In the genomic region with DNA sequence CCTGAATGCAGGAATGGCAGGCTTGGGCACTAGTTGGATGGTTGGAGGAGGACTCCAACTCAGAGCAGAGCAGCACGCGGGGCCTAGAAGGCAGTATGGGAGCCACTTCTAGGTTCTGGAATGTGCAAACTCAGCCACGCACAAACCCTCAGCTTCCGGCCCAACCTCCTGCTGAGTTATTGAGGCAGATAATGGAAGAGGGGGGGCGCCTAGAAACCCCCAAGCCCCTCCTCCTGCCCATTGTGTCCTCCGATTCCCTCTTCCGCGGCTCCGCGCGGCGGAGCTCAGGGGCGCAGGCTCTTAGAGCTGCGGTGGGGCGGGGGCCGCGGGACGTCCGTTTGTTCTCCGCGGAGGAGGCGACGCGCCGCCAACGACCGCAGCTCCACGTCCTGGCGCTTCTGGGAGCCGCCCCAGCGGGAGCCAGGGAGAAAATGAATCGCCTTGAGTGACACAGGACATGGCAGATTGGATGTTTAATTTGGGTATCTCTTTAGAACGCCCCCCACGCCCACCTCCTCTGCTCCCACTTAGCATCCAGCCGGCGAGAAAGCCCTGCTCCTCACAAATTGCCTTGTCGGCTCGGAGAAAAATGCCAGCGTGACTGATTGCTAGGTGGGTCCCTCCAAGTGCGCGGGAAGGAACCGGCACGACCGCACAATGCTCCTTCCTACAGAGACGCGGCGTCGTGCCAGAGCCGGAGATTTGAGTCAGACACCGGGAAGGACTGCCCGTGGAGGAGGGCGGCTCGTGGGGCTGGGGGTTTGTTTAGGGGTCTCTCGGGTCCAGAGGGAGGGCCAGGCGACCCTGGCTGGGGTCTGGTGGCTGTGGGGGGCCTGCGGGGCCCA, we compare ENCODE assay signal across 8 cellular contexts.
A peak's percentile ranks its signal among the peaks of the same experiment; 100 is the strongest.
DNase-seq lines count a peak whose midpoint lies in the region; ATAC-seq, FAIRE-seq and TF ChIP-seq lines count a peak whose summit lies in the region.

No MANE protein-coding gene starts in this region.

- H3K23me2 ChIP-seq in H1 (ENCODE audit: low read depth, low read length): peaks cover 7% of the 10 kb centered on the region; the same call in 1 of the 2 replicates

- H3K9me3 ChIP-seq in SJSA1 (replicated peaks) (no peaks in the 10 kb centered on the region), H1 (ENCODE audit: insufficient read depth in 2 of 2, low read depth in 1 of 2, low read length in 1 of 2) (peaks cover 0 to 14% of the 10 kb centered on the region in 2 experiments; a peak in 2 of 4 replicates), lung (ENCODE audit: control insufficient read depth in 2 of 2, insufficient read depth in 1 of 2, low read length in 1 of 2) (peaks cover 0 to 2% of the 10 kb centered on the region in 2 donors)

- peak overlapping the region; percentile 95 for H4K91ac ChIP-seq in H1 (replicated peaks; ENCODE audit: insufficient read length, low read length)

- peaks cover 37% of the 10 kb centered on the region for H3K4me1 Mint-ChIP-seq in CD14-positive monocyte

- peak overlapping the region; percentile 96 for H2BK12ac ChIP-seq in H1 (ENCODE audit: low read depth, low read length)

- peak overlapping the region; percentile 83 to 93 for H3K4me3 Mint-ChIP-seq in CD14-positive monocyte

- H2BK20ac ChIP-seq in H1 (ENCODE audit: low read length): no peak overlapping the region

- no peak overlapping the region for H3K23ac ChIP-seq in H1 (ENCODE audit: insufficient read length)

- peak overlapping the region; percentile 88 for H4K8ac ChIP-seq in H1 (ENCODE audit: extremely low read depth, insufficient read depth, low read length)

- intact Hi-C loops in CD14-positive monocyte (cut with micrococcal nuclease): no loop called here

- H3K14ac ChIP-seq in H1 (ENCODE audit: insufficient read length): no peak overlapping the region

- H3K9me3 Mint-ChIP-seq in CD14-positive monocyte: peaks cover 3 to 21% (median 10%) of the 10 kb centered on the region in 7 donors

- WGBS in H1 (ENCODE audit: extremely low coverage in 1 of 2, insufficient coverage in 1 of 2, insufficient read length in 1 of 2, insufficient replicate concordance in 2 of 2, low coverage in 1 of 2, low lambda C conversion rate in 2 of 2, missing lambda C conversion rate in 1 of 2), 2 experiments: 4% methylated on average over 53 of the region's 56 CpGs; no CpG with 5 or more reads in 1 of the 2 experiments
- WGBS in lung, 2 donors: 0 to 1% methylated on average over 53 to 56 of the region's 56 CpGs

- H2BK5ac ChIP-seq in H1 (ENCODE audit: low read depth, low read length): peak overlapping the region; percentile 48; the same call in 1 of the 2 replicates

- H3K36me3 Mint-ChIP-seq in CD14-positive monocyte: no peaks in the 10 kb centered on the region

- H3K27me3 Mint-ChIP-seq in CD14-positive monocyte (ENCODE audit: low read depth in 3 of 3): peaks cover 9 to 19% (median 17%) of the 10 kb centered on the region in 3 donors

- peak overlapping the region; percentile 52 for H3K4me3 ChIP-seq in SJSA1
- peak overlapping the region; percentile 59 to 69 (median 64) for H3K4me3 ChIP-seq in H1 (ENCODE audit: extremely low read depth in 1 of 4, insufficient read depth in 2 of 4, low read depth in 3 of 4, low read length in 4 of 4)
- no peak overlapping the region for H3K4me3 ChIP-seq in lung

- H4K20me1 ChIP-seq in H1 (replicated peaks in 1 of 2; ENCODE audit: control insufficient read depth in 1 of 2, insufficient read depth in 2 of 2, low read length in 2 of 2): no peaks in the 10 kb centered on the region

- peak overlapping the region; percentile 72; the same call in 1 of the 2 replicates for H2AFZ ChIP-seq in H1 (ENCODE audit: low read length)

- POLR2A ChIA-PET in H1 (lab: Charles Lee; ENCODE audit: partially characterized antibody): interaction anchor here (0.8 to 3.0 kb wide), 9 partner anchors 8 to 94 kb away, joined by 3 to 23 read pairs (median 4); no protein-coding TSS in a partner anchor

- H3K79me1 ChIP-seq in H1 (ENCODE audit: low read depth, low read length): no peaks in the 10 kb centered on the region

- no peak overlapping the region for H2AK5ac ChIP-seq in H1 (ENCODE audit: low read depth, low read length)

- H3K27ac Mint-ChIP-seq in CD14-positive monocyte: peak overlapping the region in 6 of 7 donors; percentile 3 to 78 (median 58)

- peak; percentile 56 for ATAC-seq in lung (ENCODE audit: insufficient read depth, low FRiP score)
- no peak for ATAC-seq in HG03095 (IDR thresholded peaks at IDR 0.05; ENCODE audit: unreplicated experiment)

- peak overlapping the region; percentile 55 for H2BK120ac ChIP-seq in H1 (replicated peaks; ENCODE audit: low read depth, low read length)

- H3K27me3 ChIP-seq in SJSA1 (replicated peaks) (no peaks in the 10 kb centered on the region), H1 (replicated peaks in 1 of 4; ENCODE audit: control insufficient read depth in 3 of 4, extremely low read depth in 1 of 4, insufficient read depth in 3 of 4, low read length in 3 of 4) (peaks cover 0 to 18% (median 7%) of the 10 kb centered on the region in 4 experiments; a peak in 4 of 7 replicates), lung (ENCODE audit: control insufficient read depth, insufficient read depth) (no peaks in the 10 kb centered on the region)

- peak; percentile 75 for FAIRE-seq in H1 (lab: Jason Lieb, UNC)

- CTCF ChIA-PET in H1 (lab: Charles Lee; ENCODE audit: partially characterized antibody): interaction anchor here (0.6 to 8.2 kb wide), 14 partner anchors 10 to 140 kb away, joined by 3 to 59 read pairs (median 4); no protein-coding TSS in a partner anchor

- TF ChIP-seq POLR2A in H1 (IDR thresholded peaks at IDR 0.05; ENCODE audit: control extremely low read depth in 1 of 2, low read depth in 2 of 2, low read length in 2 of 2): peak in 1 of 2 experiments; percentile 76; a peak in 2 of 3 replicates

- DNase-seq in CD14-positive monocyte (ENCODE audit: low spot score) (no peak), SJSA1 (ENCODE audit: low read depth in 1 of 2, low spot score in 2 of 2) (peak; percentile 81 to 82), H1 (ENCODE audit: low read depth in 1 of 2, low spot score in 2 of 2) (peak; percentile 70 to 79), lung (ENCODE audit: low spot score) (no peak), superior temporal gyrus (ENCODE audit: extremely low spot score) (peak; percentile 75), germinal center (ENCODE audit: low spot score) (no peak)

- H3K36me3 ChIP-seq in SJSA1: no peaks in the 10 kb centered on the region
- H3K36me3 ChIP-seq in H1 (ENCODE audit: control insufficient read depth in 2 of 4, insufficient read depth in 4 of 4, low read length in 3 of 4): peaks cover 0 to 3% (median 0%) of the 10 kb centered on the region in 4 experiments; a peak in 1 of 8 replicates
- H3K36me3 ChIP-seq in lung (ENCODE audit: control insufficient read depth in 2 of 2, insufficient read depth in 2 of 2, low read length in 2 of 2): no peaks in the 10 kb centered on the region

- peak overlapping the region; percentile 83 for H3K27ac ChIP-seq in SJSA1
- H3K27ac ChIP-seq in H1 (ENCODE audit: low read depth, low read length): no peak overlapping the region
- H3K27ac ChIP-seq in lung (ENCODE audit: low read depth in 1 of 2, low read length in 1 of 2): no peak overlapping the region

- H3K9ac ChIP-seq in H1 (replicated peaks in 1 of 4; ENCODE audit: extremely low read depth in 1 of 4, low read depth in 3 of 4, low read length in 3 of 4): peak overlapping the region in 3 of 4 experiments; percentile 43 to 71 (median 57); a peak in 6 of 7 replicates

- H3K79me2 ChIP-seq in H1 (ENCODE audit: control insufficient read depth in 1 of 2, insufficient read depth in 2 of 2, low read length in 2 of 2): no peaks in the 10 kb centered on the region

- H3K4me1 ChIP-seq in SJSA1 (replicated peaks) (peaks cover 18% of the 10 kb centered on the region), H1 (replicated peaks in 1 of 4; ENCODE audit: control insufficient read depth in 3 of 4, insufficient read depth in 4 of 4, low read length in 3 of 4) (peaks cover 0 to 13% (median 7%) of the 10 kb centered on the region in 4 experiments; a peak in 6 of 7 replicates), lung (ENCODE audit: control insufficient read depth in 2 of 2, insufficient read depth in 2 of 2, low read length in 2 of 2) (peaks cover 0 to 15% of the 10 kb centered on the region in 2 donors)

- H3K56ac ChIP-seq in H1 (replicated peaks; ENCODE audit: insufficient read length, low read depth, low read length): peak overlapping the region; percentile 70

- H3K4ac ChIP-seq in H1 (replicated peaks; ENCODE audit: insufficient read length, low read depth, low read length): peak overlapping the region; percentile 70

- H2BK15ac ChIP-seq in H1 (ENCODE audit: low read length): no peak overlapping the region; the same call in 1 of the 2 replicates

- H3K18ac ChIP-seq in H1 (ENCODE audit: extremely low read depth, low read length): peak overlapping the region; percentile 51

- TF ChIP-seq RAD21 in Ishikawa (IDR thresholded peaks at IDR 0.05; ENCODE audit: low read depth): no peak
- no peak for TF ChIP-seq RAD21 in H1 (IDR thresholded peaks at IDR 0.05 in 1 of 2, conservative IDR thresholded peaks at IDR 0.05 in 1 of 2; ENCODE audit: low read depth in 2 of 2, low read length in 2 of 2)

- TF ChIP-seq EP300 in Ishikawa (IDR thresholded peaks at IDR 0.05; ENCODE audit: borderline replicate concordance): no peak
- peak in 1 of 2 experiments; percentile 47; a peak in 1 of 3 replicates for TF ChIP-seq EP300 in H1 (IDR thresholded peaks at IDR 0.05; ENCODE audit: borderline replicate concordance in 1 of 2, low read depth in 2 of 2, low read length in 2 of 2)

- peak overlapping the region; percentile 67 for H4K5ac ChIP-seq in H1 (ENCODE audit: insufficient read length, low read depth, low read length)

- TF ChIP-seq CTCF in CD14-positive monocyte (IDR thresholded peaks at IDR 0.05): no peak
- TF ChIP-seq CTCF in H1 (IDR thresholded peaks at IDR 0.05; ENCODE audit: control extremely low read depth in 1 of 3, insufficient read depth in 1 of 3, low read depth in 1 of 3, low read length in 3 of 3): no peak
- no peak for TF ChIP-seq CTCF in lung (IDR thresholded peaks at IDR 0.05; ENCODE audit: control extremely low read depth, extremely low read depth)

- H3K4me2 ChIP-seq in H1 (ENCODE audit: insufficient read depth in 1 of 2, low read depth in 2 of 2, low read length in 2 of 2): peak overlapping the region; percentile 97 to 100

TF ChIP-seq in Ishikawa, 13 proteins besides CTCF, POLR2A, EP300 and RAD21 (continues in another document):
- TF ChIP-seq TEAD4 (IDR thresholded peaks at IDR 0.05): 0 out of 2 replicates have a peak, but pooled peaks have one; percentile 41
- TF ChIP-seq ZBTB7A (IDR thresholded peaks at IDR 0.05; ENCODE audit: low read depth): 0 out of 2 replicates have a peak, but pooled peaks have one; percentile 13
- no peak for TF ChIP-seq CREB1 (IDR thresholded peaks at IDR 0.05; ENCODE audit: low read depth)

TF ChIP-seq in H1, 55 proteins besides CTCF, POLR2A, EP300 and RAD21 (continues in another document):
- TF ChIP-seq RBBP5 (IDR thresholded peaks at IDR 0.05; ENCODE audit: borderline replicate concordance, low read depth, low read length) (0 out of 2 replicates have a peak, but pooled peaks have one; percentile 9), BACH1 (IDR thresholded peaks at IDR 0.05; ENCODE audit: low read length) (peak; percentile 46; the same call in 1 of the 2 replicates)
- TF ChIP-seq, protein P1, sequence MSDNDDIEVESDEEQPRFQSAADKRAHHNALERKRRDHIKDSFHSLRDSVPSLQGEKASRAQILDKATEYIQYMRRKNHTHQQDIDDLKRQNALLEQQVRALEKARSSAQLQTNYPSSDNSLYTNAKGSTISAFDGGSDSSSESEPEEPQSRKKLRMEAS (IDR thresholded peaks at IDR 0.05): peak; percentile 70

Comparison
In these comparisons a context has a peak if more than half of its experiments do, and no peak if none do; other contexts are left out.
1. DNase-seq: peak in SJSA1 (2 of 2), H1 (2 of 2) and superior temporal gyrus (single experiment); none in CD14-positive monocyte (single experiment), lung (single experiment) and germinal center (single experiment).